8 cellular contexts compared by ENCODE assay signal in the genomic region with DNA sequence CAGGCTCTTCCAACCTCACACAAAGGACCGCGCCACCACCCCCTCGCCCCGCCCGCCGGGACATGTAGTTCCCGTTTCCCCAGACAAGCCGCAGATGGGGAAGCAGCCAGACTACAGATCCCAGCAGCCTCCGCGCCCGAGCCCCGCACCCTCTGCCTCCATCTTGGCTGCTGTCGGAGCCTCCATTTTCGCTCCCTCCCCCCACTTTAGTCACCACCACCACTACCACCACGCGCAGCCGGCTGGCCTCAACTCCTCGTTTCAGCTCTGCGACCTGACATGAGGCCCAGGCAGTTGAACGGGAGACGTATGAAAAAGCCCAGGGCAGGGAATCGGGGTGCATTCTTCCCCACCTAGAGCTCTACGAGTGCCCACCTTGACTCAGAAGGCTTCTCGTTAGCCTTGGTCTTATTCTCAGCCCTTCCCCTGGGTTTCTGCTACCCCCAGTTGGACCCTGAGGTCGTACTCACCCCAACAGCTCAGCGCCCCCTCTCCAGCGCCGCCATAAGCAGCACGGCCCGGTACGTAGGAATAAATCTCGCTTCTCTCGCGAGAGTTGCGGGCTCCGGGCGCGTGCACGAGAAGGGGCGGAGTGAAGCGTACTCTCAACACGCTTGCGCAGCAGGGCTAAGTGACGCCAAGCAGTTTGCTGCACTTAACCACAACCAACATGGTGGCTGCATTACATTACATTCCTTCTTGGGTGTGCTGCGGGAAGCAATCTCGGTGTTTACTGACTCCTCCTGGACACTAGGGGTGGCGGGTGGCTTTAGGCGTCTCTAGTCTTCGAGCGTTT. TPM values are rescaled to one million over a fixed set of nuclear protein-coding genes. Genes with fewer than 3 reads are reported as not detected.
DNase-seq lines count a peak whose midpoint lies in the region; ATAC-seq, FAIRE-seq and TF ChIP-seq lines count a peak whose summit lies in the region.

A gene (minus strand): TSS at position 530 of the 796 bp plus-strand sequence. CDS start 18,094 bp downstream, outside the sequence.

- H3K23ac ChIP-seq in trophoblast cell (ENCODE audit: low read length): no peak within 1 kb of the TSS

- H3K27ac ChIP-seq in adipose tissue (ENCODE audit: low read depth, low read length) (peak within 1 kb of the TSS; percentile 89), cardiac muscle cell (peak within 1 kb of the TSS; percentile 100), trophoblast cell (ENCODE audit: low read depth, low read length) (peak within 1 kb of the TSS; percentile 91), transverse colon (peak within 1 kb of the TSS; percentile 95 to 100 (median 99))

- peak; percentile 24 for TF ChIP-seq EP300 in transverse colon (IDR thresholded peaks at IDR 0.05; ENCODE audit: low read depth)

- H4K12ac ChIP-seq in trophoblast cell (ENCODE audit: low read depth, low read length): peak within 1 kb of the TSS; percentile 97

- H3K36me3 ChIP-seq in cardiac muscle cell (no peaks in the 10 kb centered on the region), trophoblast cell (ENCODE audit: control insufficient read depth in 1 of 2, insufficient read depth in 2 of 2, low read length in 2 of 2) (no peaks in the 10 kb centered on the region), transverse colon (no peaks in the 10 kb centered on the region)

- H4K91ac ChIP-seq in trophoblast cell (ENCODE audit: low read depth, low read length): peak within 1 kb of the TSS; percentile 99

- peak; percentile 99 for FAIRE-seq in GM12892 (lab: Jason Lieb, UNC)

- H3K79me2 ChIP-seq in trophoblast cell (ENCODE audit: control insufficient read depth, insufficient read depth, low read length, poor library complexity): peaks cover 22% of the 10 kb centered on the region

- peak within 1 kb of the TSS; percentile 99 to 100 (median 99) for H3K4me3 Mint-ChIP-seq in T-cell

- DNase-seq in GM12892 (ENCODE audit: insufficient read length) (peak; percentile 71), NCI-H1436 treated with DMSO at 0.1 percent for 48 hours (lab: John Stamatoyannopoulos, UW) (peak; percentile 89), T-cell (peak; percentile 93 to 98 (median 97)), cardiac muscle cell (ENCODE audit: low read depth in 1 of 2, low spot score in 1 of 2) (peak; percentile 99), trophoblast cell (peak; percentile 100), transverse colon (peak; percentile 98)

- CTCF ChIA-PET in T-cell (lab: Charles Lee): interaction anchor here in 1 of 2 donors (2.0 kb wide), 1 partner anchor 23 kb away, joined by 6 read pairs; a partner anchor contains a TSS

- H3K9me3 Mint-ChIP-seq in T-cell: no peaks in the 10 kb centered on the region

- TF ChIP-seq CTCF in cardiac muscle cell (IDR thresholded peaks at IDR 0.05; ENCODE audit: low read depth, low read length) (peak; percentile 58), transverse colon (IDR thresholded peaks at IDR 0.05) (peak in 4 of 5 experiments; percentile 32 to 69 (median 35))

- H3K4me2 ChIP-seq in trophoblast cell (ENCODE audit: low read length): peak within 1 kb of the TSS; percentile 62

- WGBS in adipose tissue, 3 donors: 0% methylated on average over 50 of the region's 50 CpGs
- WGBS in trophoblast cell (ENCODE audit: extremely low coverage, insufficient coverage, insufficient read length): no CpG with 5 or more reads among the region's 50 CpGs
- 0 to 1% methylated on average over 12 to 50 of the region's 50 CpGs for WGBS in transverse colon (ENCODE audit: low coverage in 1 of 2), 2 donors

- H3K14ac ChIP-seq in trophoblast cell (ENCODE audit: low read length): peak within 1 kb of the TSS; percentile 97

- ATAC-seq in HG02852 (IDR thresholded peaks at IDR 0.05; ENCODE audit: unreplicated experiment) (peak; percentile 77), T-cell (replicated peaks in 1 of 4) (peak; percentile 88 to 91 (median 90))

- peaks cover 26% of the 10 kb centered on the region for H3K4me1 ChIP-seq in cardiac muscle cell (ENCODE audit: low read depth)
- H3K4me1 ChIP-seq in trophoblast cell (ENCODE audit: control insufficient read depth in 1 of 2, insufficient read depth in 2 of 2, low read length in 2 of 2): peaks cover 0 to 4% of the 10 kb centered on the region in 2 experiments
- H3K4me1 ChIP-seq in transverse colon: peaks cover 23 to 53% (median 45%) of the 10 kb centered on the region in 4 donors

- in situ Hi-C loops in transverse colon (cut with MboI; ENCODE audit: low pct_ligation_motif_present in 1 of 4, low pct_unique_long_range_greater_than_20kb in 1 of 4, low sequenced_read_pairs in 3 of 4): no loop called here

- H2BK120ac ChIP-seq in trophoblast cell (ENCODE audit: insufficient read depth, low read length, poor library complexity): peak within 1 kb of the TSS; percentile 93

- H3K4me1 Mint-ChIP-seq in T-cell: peaks cover 50 to 57% (median 54%) of the 10 kb centered on the region in 3 donors

- no peaks in the 10 kb centered on the region for H3K27me3 Mint-ChIP-seq in T-cell

- H3K79me1 ChIP-seq in trophoblast cell (ENCODE audit: low read length): peaks cover 8% of the 10 kb centered on the region

- TF ChIP-seq POLR2A in GM12892 (IDR thresholded peaks at IDR 0.05; ENCODE audit: low read depth, low read length) (peak; percentile 96), transverse colon (IDR thresholded peaks at IDR 0.05) (peak; percentile 92)

- peak within 1 kb of the TSS; percentile 97 for H4K8ac ChIP-seq in trophoblast cell (ENCODE audit: low read depth, low read length)

- H3K27me3 ChIP-seq in cardiac muscle cell (no peaks in the 10 kb centered on the region), trophoblast cell (ENCODE audit: insufficient read depth, low read length) (no peaks in the 10 kb centered on the region), transverse colon (no peaks in the 10 kb centered on the region)

- peak within 1 kb of the TSS; percentile 85 for H2AK5ac ChIP-seq in trophoblast cell (ENCODE audit: low read length)

- H3K9me3 ChIP-seq in cardiac muscle cell (ENCODE audit: low read depth) (no peaks in the 10 kb centered on the region), trophoblast cell (ENCODE audit: insufficient read depth, low read depth, low read length) (no peaks in the 10 kb centered on the region), transverse colon (no peaks in the 10 kb centered on the region)

- H2BK5ac ChIP-seq in trophoblast cell (ENCODE audit: low read depth, low read length, poor library complexity): peak within 1 kb of the TSS; percentile 94

- POLR2A ChIA-PET in T-cell (lab: Charles Lee): interaction anchor here in 1 of 2 donors (0.7 to 1.2 kb wide), 5 partner anchors 23 to 945 kb away, joined by 3 to 4 read pairs (median 3); a partner anchor contains a TSS

- peak within 1 kb of the TSS; percentile 78 for H2AFZ ChIP-seq in trophoblast cell (ENCODE audit: insufficient read depth, low read length, poor library complexity)

- peak within 1 kb of the TSS; percentile 99 for H3K27ac Mint-ChIP-seq in T-cell

- H3K18ac ChIP-seq in trophoblast cell (ENCODE audit: low read length): peak within 1 kb of the TSS; percentile 92

- H2BK12ac ChIP-seq in trophoblast cell (ENCODE audit: low read length): no peak within 1 kb of the TSS

- peak within 1 kb of the TSS; percentile 95 for H3K9ac ChIP-seq in trophoblast cell (ENCODE audit: low read length)

- peaks cover 3% of the 10 kb centered on the region for H3K36me3 Mint-ChIP-seq in T-cell

- H3K4me3 ChIP-seq in cardiac muscle cell: peak within 1 kb of the TSS; percentile 99
- peak within 1 kb of the TSS; percentile 97 for H3K4me3 ChIP-seq in trophoblast cell (ENCODE audit: low read depth, low read length)
- H3K4me3 ChIP-seq in transverse colon: peak within 1 kb of the TSS; percentile 73 to 99 (median 92)

- intact Hi-C loops in transverse colon (cut with DNase I; ENCODE audit: low total_unique reads): no loop called here

- peak within 1 kb of the TSS; percentile 100 for H3K4ac ChIP-seq in trophoblast cell (ENCODE audit: low read depth, low read length)

RNA-seq across cellular contexts. Expression of the gene that starts here (rescaled TPM):
- 304 TPM for polyA plus RNA-seq in GM12892 (2012; ENCODE audit: missing spikeins)
- total RNA-seq in T-cell: 100 to 1,000 TPM; 384 to 623 (median 411) TPM
- polyA plus RNA-seq in adipose tissue: 100 to 1,000 TPM; 131 to 329 (median 255) TPM
- total RNA-seq in cardiac muscle cell: 512 and 569 TPM in 2 replicates
- 190 and 254 TPM in 2 replicates for polyA plus RNA-seq in cardiac muscle cell
- polyA plus RNA-seq in trophoblast cell (2013): 405 and 420 TPM in 2 replicates
- 1,000 to 10,000 TPM in 1 of 4 donors, 100 to 1,000 TPM in 3; 264 to 1,040 (median 739) TPM for total RNA-seq in transverse colon

Comparison
In these comparisons a context has a peak if more than half of its experiments do, and no peak if none do; other contexts are left out.
1. Peak in every context shown above with its lines: DNase-seq, ATAC-seq, H3K4me3 ChIP-seq and H3K27ac ChIP-seq.